ENCODE assay signal across 9 cellular contexts in genomic region chr13:66689628-66690027, GRCh38.
DNase-seq lines count a peak whose midpoint lies in the region; ATAC-seq and TF ChIP-seq lines count a peak whose summit lies in the region.
"Had no signal": no experiment of that assay in that cellular context is flagged by ENCODE, and none has a peak within 500 bp of the region (broad histone marks: within the 10 kb centered on the region; RNA-seq: fewer than 3 reads in every experiment).

No MANE protein-coding gene starts in this region.

- H3K9me3 ChIP-seq in heart right ventricle (peaks cover 0 to 15% (median 6%) of the 10 kb centered on the region in 11 donors), SU-DHL-6 (ENCODE audit: insufficient read depth, low read length) (peaks cover 16% of the 10 kb centered on the region; the same call in 1 of the 2 replicates)

- peaks cover 11% of the 10 kb centered on the region for H3K36me3 Mint-ChIP-seq in glutamatergic neuron (ENCODE audit: unreplicated experiment)
- H3K36me3 Mint-ChIP-seq: activated naive CD4-positive, alpha-beta T cell treated with anti-CD3 and anti-CD28 coated beads, Interleukin-2, amount 10 ng/mL, durations not matched to agents 7 days and 5 days had no signal

- DNase-seq in heart right ventricle: no peak
- DNase-seq in cardiac septum (ENCODE audit: low spot score): no peak
- DNase-seq in glutamatergic neuron: no peak
- no peak for DNase-seq in iPS-NIHi11 (ENCODE audit: low spot score)
- DNase-seq in GM13977 (ENCODE audit: low spot score): no peak
- DNase-seq in activated CD4-positive, CD25-positive, alpha-beta regulatory T cell (lab: John Stamatoyannopoulos, UW): no peak
- DNase-seq: activated naive CD4-positive, alpha-beta T cell treated with anti-CD3 and anti-CD28 coated beads, Interleukin-2, amount 10 ng/mL, durations not matched to agents 7 days and 5 days had no signal

- no peaks in the 10 kb centered on the region; the same call in 1 of the 2 replicates for H3F3A ChIP-seq in SU-DHL-6 (ENCODE audit: insufficient read depth)

- in situ Hi-C loops in GM13977 (cut with MboI; ENCODE audit: low pct_unique_long_range_greater_than_20kb, low sequenced_read_pairs, unreplicated experiment): no loop called here

- H3K27me3 ChIP-seq in heart right ventricle (no peaks in the 10 kb centered on the region), SU-DHL-6 (ENCODE audit: low read length) (no peaks in the 10 kb centered on the region)

- 22 to 30% methylated on average over 4 of the region's 4 CpGs for WGBS in heart right ventricle, 2 donors

- peak overlapping the region; percentile 67 for H3K27ac Mint-ChIP-seq in glutamatergic neuron (ENCODE audit: unreplicated experiment)
- H3K27ac Mint-ChIP-seq: activated naive CD4-positive, alpha-beta T cell treated with anti-CD3 and anti-CD28 coated beads, Interleukin-2, amount 10 ng/mL, durations not matched to agents 7 days and 5 days had no signal

- H3K27me3 Mint-ChIP-seq in glutamatergic neuron (ENCODE audit: unreplicated experiment): no peaks in the 10 kb centered on the region
- H3K27me3 Mint-ChIP-seq: activated naive CD4-positive, alpha-beta T cell treated with anti-CD3 and anti-CD28 coated beads, Interleukin-2, amount 10 ng/mL, durations not matched to agents 7 days and 5 days had no signal

- no peaks in the 10 kb centered on the region for H3K36me3 ChIP-seq in heart right ventricle
- no peaks in the 10 kb centered on the region for H3K36me3 ChIP-seq in SU-DHL-6 (ENCODE audit: low read length)

- no peaks in the 10 kb centered on the region for H4K20me1 ChIP-seq in SU-DHL-6 (ENCODE audit: low read depth, low read length)

- TF ChIP-seq CTCF in heart right ventricle (IDR thresholded peaks at IDR 0.05): peak in 6 of 9 donors; percentile 18 to 58 (median 34)
- TF ChIP-seq CTCF in SU-DHL-6 (IDR thresholded peaks at IDR 0.05; ENCODE audit: insufficient read depth, low read length, poor library complexity, severe bottlenecking): peak; percentile 52
- no peak for TF ChIP-seq CTCF in glutamatergic neuron (IDR thresholded peaks at IDR 0.05; ENCODE audit: partially characterized antibody, unreplicated experiment)
- TF ChIP-seq CTCF in GM13977 (IDR thresholded peaks at IDR 0.05; ENCODE audit: extremely low read depth, insufficient read depth, missing control alignments): no peak

- H3K9me2 ChIP-seq in SU-DHL-6 (replicated peaks; ENCODE audit: insufficient read depth, low read length): no peaks in the 10 kb centered on the region

- peaks cover 2% of the 10 kb centered on the region for H3K9me3 Mint-ChIP-seq in glutamatergic neuron (ENCODE audit: unreplicated experiment)

- H3K79me2 ChIP-seq in SU-DHL-6 (ENCODE audit: insufficient read depth, low read length): no peaks in the 10 kb centered on the region

- peak in 3 of 8 donors; percentile 47 to 65 (median 52) for ATAC-seq in heart right ventricle
- ATAC-seq in GM21576 (IDR thresholded peaks at IDR 0.05; ENCODE audit: unreplicated experiment): no peak

- H3K4me3 Mint-ChIP-seq in glutamatergic neuron (ENCODE audit: unreplicated experiment): no peak overlapping the region
- H3K4me3 Mint-ChIP-seq: activated naive CD4-positive, alpha-beta T cell treated with anti-CD3 and anti-CD28 coated beads, Interleukin-2, amount 10 ng/mL, durations not matched to agents 7 days and 5 days had no signal

- H3K27ac ChIP-seq in heart right ventricle (no peak overlapping the region), SU-DHL-6 (ENCODE audit: low read depth, low read length) (peak overlapping the region; percentile 62)

- peaks cover 16% of the 10 kb centered on the region for H3K4me1 Mint-ChIP-seq in glutamatergic neuron (ENCODE audit: low read depth, unreplicated experiment)
- H3K4me1 Mint-ChIP-seq: activated naive CD4-positive, alpha-beta T cell treated with anti-CD3 and anti-CD28 coated beads, Interleukin-2, amount 10 ng/mL, durations not matched to agents 7 days and 5 days had no signal

- intact Hi-C loops in heart right ventricle (cut with DNase I) (loop anchor here in 4 of 10 donors (5.0 to 10.0 kb wide), 2 partner anchors 533 to 535 kb away; no protein-coding TSS in a partner anchor), cardiac septum (cut with DNase I) (no loop called here)

- peaks cover 0 to 11% (median 0%) of the 10 kb centered on the region in 9 donors for H3K4me1 ChIP-seq in heart right ventricle

- no peak overlapping the region for H3K4me3 ChIP-seq in heart right ventricle
- no peak overlapping the region for H3K4me3 ChIP-seq in SU-DHL-6 (ENCODE audit: insufficient read depth, low read length, poor library complexity, severe bottlenecking)

- H3K9ac ChIP-seq in SU-DHL-6 (ENCODE audit: low read length): peak overlapping the region; percentile 21

- H2AFZ ChIP-seq in SU-DHL-6 (ENCODE audit: low read depth, low read length, severe bottlenecking): peak overlapping the region; percentile 81

- H3K4me2 ChIP-seq in SU-DHL-6 (ENCODE audit: low read depth, low read length, poor library complexity, severe bottlenecking): peak overlapping the region; percentile 61

Comparison
In these comparisons a context has a peak if more than half of its experiments do, and no peak if none do; other contexts are left out.
1. CTCF ChIP-seq: peak in heart right ventricle (6 of 9) and SU-DHL-6 (single experiment); none in glutamatergic neuron (single experiment) and GM13977 (single experiment).